29 cellular contexts compared by ENCODE assay signal in the genomic region with DNA sequence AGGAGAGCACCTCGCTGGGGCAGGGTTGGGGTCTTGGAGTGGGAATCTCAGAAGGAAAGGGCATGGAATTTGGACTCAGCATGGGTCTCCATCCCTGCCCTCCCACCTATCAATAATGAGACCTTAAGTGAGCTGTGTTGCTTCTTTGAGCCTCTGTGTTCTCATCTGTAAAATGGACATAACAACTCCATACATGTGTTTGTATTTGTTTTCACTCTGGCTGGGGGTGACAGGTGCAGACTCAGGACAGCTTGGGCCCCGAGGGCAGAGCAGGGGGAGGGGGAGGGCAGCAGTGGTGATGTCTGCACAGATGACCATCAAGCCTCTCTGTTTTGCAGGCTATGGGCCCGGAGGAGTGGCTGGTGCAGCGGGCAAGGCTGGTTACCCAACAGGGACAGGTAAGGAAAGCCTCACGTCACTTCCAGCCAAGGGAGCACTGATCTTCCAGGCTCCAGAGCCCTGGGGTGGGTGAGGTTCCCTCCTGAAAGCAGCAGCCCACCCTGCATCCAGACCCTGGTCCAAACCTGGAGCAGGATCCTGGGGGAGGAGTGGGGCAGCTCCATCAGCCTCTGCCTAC. TPM values are rescaled to one million over a fixed set of nuclear protein-coding genes. Genes with fewer than 3 reads are reported as not detected.
"Had no signal": no experiment of that assay in that cellular context is flagged by ENCODE, and none has a peak within 500 bp of the region (broad histone marks: within the 10 kb centered on the region; RNA-seq: fewer than 3 reads in every experiment).

No MANE protein-coding gene starts in this region.

- H3K27ac Mint-ChIP-seq: activated CD4-positive, alpha-beta memory T cell treated with anti-CD3 and anti-CD28 coated beads, Interleukin-2, amount 10 ng/mL, durations not matched to agents 7 days and 5 days; activated CD4-positive, alpha-beta T cell treated with anti-CD3 and anti-CD28 coated beads, Interleukin-2, amount 10 ng/mL, durations not matched to agents 7 days and 5 days; activated naive CD4-positive, alpha-beta T cell treated with anti-CD3 and anti-CD28 coated beads, Interleukin-2, amount 10 ng/mL, durations not matched to agents 7 days and 5 days; activated naive CD4-positive, alpha-beta T cell treated with anti-CD3 and anti-CD28 coated beads, Interleukin-2, amount 50 U/mL, for 72 hours; activated naive CD8-positive, alpha-beta T cell treated with anti-CD3 and anti-CD28 coated beads, Interleukin-2, amount 10 ng/mL, durations not matched to agents 7 days and 5 days; activated T-cell treated with anti-CD3 and anti-CD28 coated beads, Interleukin-2, amount 50 U/mL, for 24 hours; activated T-cell treated with anti-CD3 and anti-CD28 coated beads, Interleukin-2, amount 50 U/mL, for 72 hours had no signal

- H3K4me3 Mint-ChIP-seq: activated CD4-positive, alpha-beta memory T cell treated with anti-CD3 and anti-CD28 coated beads, Interleukin-2, amount 10 ng/mL, durations not matched to agents 7 days and 5 days; activated CD4-positive, alpha-beta T cell treated with anti-CD3 and anti-CD28 coated beads, Interleukin-2, amount 10 ng/mL, durations not matched to agents 7 days and 5 days; activated naive CD4-positive, alpha-beta T cell treated with anti-CD3 and anti-CD28 coated beads, Interleukin-2, amount 10 ng/mL, durations not matched to agents 7 days and 5 days; activated naive CD8-positive, alpha-beta T cell treated with anti-CD3 and anti-CD28 coated beads, Interleukin-2, amount 10 ng/mL, durations not matched to agents 7 days and 5 days; activated T-cell treated with anti-CD3 and anti-CD28 coated beads, Interleukin-2, amount 50 U/mL, for 24 hours; activated T-cell treated with anti-CD3 and anti-CD28 coated beads, Interleukin-2, amount 50 U/mL, for 72 hours; brain; central memory CD8-positive, alpha-beta T cell had no signal

- H3K9me3 Mint-ChIP-seq: activated CD4-positive, alpha-beta memory T cell treated with anti-CD3 and anti-CD28 coated beads, Interleukin-2, amount 10 ng/mL, durations not matched to agents 7 days and 5 days; activated CD4-positive, alpha-beta T cell treated with anti-CD3 and anti-CD28 coated beads, Interleukin-2, amount 10 ng/mL, durations not matched to agents 7 days and 5 days; activated naive CD4-positive, alpha-beta T cell treated with anti-CD3 and anti-CD28 coated beads, Interleukin-2, amount 10 ng/mL, durations not matched to agents 7 days and 5 days; activated naive CD4-positive, alpha-beta T cell treated with anti-CD3 and anti-CD28 coated beads, Interleukin-2, amount 50 U/mL, for 72 hours; activated naive CD8-positive, alpha-beta T cell treated with anti-CD3 and anti-CD28 coated beads, Interleukin-2, amount 10 ng/mL, durations not matched to agents 7 days and 5 days; activated T-cell treated with anti-CD3 and anti-CD28 coated beads, Interleukin-2, amount 50 U/mL, for 24 hours; activated T-cell treated with anti-CD3 and anti-CD28 coated beads, Interleukin-2, amount 50 U/mL, for 72 hours; brain; central memory CD8-positive, alpha-beta T cell had no signal

- H3K9me3 ChIP-seq: ascending aorta, breast epithelium, colonic mucosa had no signal

- H3K36me3 Mint-ChIP-seq: activated naive CD4-positive, alpha-beta T cell treated with anti-CD3 and anti-CD28 coated beads, Interleukin-2, amount 10 ng/mL, durations not matched to agents 7 days and 5 days; activated naive CD4-positive, alpha-beta T cell treated with anti-CD3 and anti-CD28 coated beads, Interleukin-2, amount 50 U/mL, for 72 hours; activated naive CD8-positive, alpha-beta T cell treated with anti-CD3 and anti-CD28 coated beads, Interleukin-2, amount 10 ng/mL, durations not matched to agents 7 days and 5 days; brain had no signal

- H3K4me1 Mint-ChIP-seq: activated CD4-positive, alpha-beta memory T cell treated with anti-CD3 and anti-CD28 coated beads, Interleukin-2, amount 10 ng/mL, durations not matched to agents 7 days and 5 days; activated CD4-positive, alpha-beta T cell treated with anti-CD3 and anti-CD28 coated beads, Interleukin-2, amount 10 ng/mL, durations not matched to agents 7 days and 5 days; activated naive CD4-positive, alpha-beta T cell treated with anti-CD3 and anti-CD28 coated beads, Interleukin-2, amount 10 ng/mL, durations not matched to agents 7 days and 5 days; activated naive CD8-positive, alpha-beta T cell treated with anti-CD3 and anti-CD28 coated beads, Interleukin-2, amount 10 ng/mL, durations not matched to agents 7 days and 5 days; central memory CD8-positive, alpha-beta T cell had no signal

- H3K27me3 ChIP-seq: ascending aorta, breast epithelium, cardiac muscle cell, colonic mucosa had no signal

- H3K4me1 ChIP-seq: colonic mucosa had no signal

- H3K27me3 Mint-ChIP-seq: activated CD4-positive, alpha-beta memory T cell treated with anti-CD3 and anti-CD28 coated beads, Interleukin-2, amount 10 ng/mL, durations not matched to agents 7 days and 5 days; activated CD4-positive, alpha-beta T cell treated with anti-CD3 and anti-CD28 coated beads, Interleukin-2, amount 10 ng/mL, durations not matched to agents 7 days and 5 days; activated naive CD8-positive, alpha-beta T cell treated with anti-CD3 and anti-CD28 coated beads, Interleukin-2, amount 10 ng/mL, durations not matched to agents 7 days and 5 days; activated T-cell treated with anti-CD3 and anti-CD28 coated beads, Interleukin-2, amount 50 U/mL, for 24 hours; brain; central memory CD8-positive, alpha-beta T cell had no signal

- H3K36me3 ChIP-seq: breast epithelium, cardiac muscle cell, colonic mucosa had no signal

- H3K27ac ChIP-seq: breast epithelium, cardiac muscle cell, colonic mucosa had no signal

- FAIRE-seq: endometrium, frontal cortex had no signal

- DNase-seq: activated CD4-positive, alpha-beta memory T cell treated with anti-CD3 and anti-CD28 coated beads, Interleukin-2, amount 10 ng/mL, durations not matched to agents 7 days and 5 days; activated CD4-positive, alpha-beta T cell treated with anti-CD3 and anti-CD28 coated beads for 1 hour; activated CD4-positive, alpha-beta T cell treated with anti-CD3 and anti-CD28 coated beads for 4 hours; activated CD4-positive, alpha-beta T cell treated with anti-CD3 and anti-CD28 coated beads, Interleukin-2, amount 10 ng/mL, durations not matched to agents 7 days and 5 days; activated CD4-positive, alpha-beta T cell treated with anti-CD3 and anti-CD28 coated beads, Interleukin-2, amount 50 U/mL, for 4 hours; activated CD4-positive, CD25-positive, alpha-beta regulatory T cell; activated CD8-positive, alpha-beta memory T cell treated with anti-CD3 and anti-CD28 coated beads, Interleukin-2, amount 50 U/mL, for 48 hours; activated gamma-delta T cell; activated naive CD4-positive, alpha-beta T cell; activated naive CD4-positive, alpha-beta T cell treated with anti-CD3 and anti-CD28 coated beads, Interleukin-2, amount 10 ng/mL, durations not matched to agents 7 days and 5 days; activated naive CD8-positive, alpha-beta T cell treated with anti-CD3 and anti-CD28 coated beads, Interleukin-2, amount 10 ng/mL, durations not matched to agents 7 days and 5 days; activated T-cell treated with anti-CD3 and anti-CD28 coated beads for 4 hours; activated T-cell treated with anti-CD3 and anti-CD28 coated beads, Interleukin-2, amount 50 U/mL, for 24 hours; activated T-cell treated with anti-CD3 and anti-CD28 coated beads, Interleukin-2, amount 50 U/mL, for 72 hours; colonic mucosa; effector CD8-positive, alpha-beta T cell; foreskin fibroblast; glutamatergic neuron; T-helper 2 cell had no signal

- ATAC-seq: activated naive CD4-positive, alpha-beta T cell treated with anti-CD3 and anti-CD28 coated beads, Interleukin-2, amount 50 U/mL, for 72 hours; activated T-cell treated with anti-CD3 and anti-CD28 coated beads, Interleukin-2, amount 50 U/mL, for 72 hours; esophagus mucosa had no signal

- H3K4me3 ChIP-seq: ascending aorta, breast epithelium, cardiac muscle cell, colonic mucosa had no signal

RNA-seq across cellular contexts. Expression of a gene that starts 19.9 kb away (rescaled TPM):
- total RNA-seq: activated CD4-positive, alpha-beta memory T cell treated with anti-CD3 and anti-CD28 coated beads, Interleukin-2, amount 10 ng/mL, durations not matched to agents 7 days and 5 days; activated CD4-positive, alpha-beta T cell treated with anti-CD3 and anti-CD28 coated beads, Interleukin-2, amount 10 ng/mL, durations not matched to agents 7 days and 5 days; activated naive CD4-positive, alpha-beta T cell treated with anti-CD3 and anti-CD28 coated beads, Interleukin-2, amount 50 U/mL, for 72 hours; activated naive CD8-positive, alpha-beta T cell treated with anti-CD3 and anti-CD28 coated beads, Interleukin-2, amount 10 ng/mL, durations not matched to agents 7 days and 5 days; activated T-cell treated with anti-CD3 and anti-CD28 coated beads, Interleukin-2, amount 50 U/mL, for 72 hours; T-helper 1 cell treated with Interleukin-12 subunit alpha and Interleukin-12 subunit beta and Interleukin-4 antibody, amounts not matched to agents 30 ng/mL and 1 ng/mL, for 36 hours had no signal
- polyA plus RNA-seq: cardiac muscle cell had no signal
